In genomic region chr6:13453771-13454251, GRCh38 we compare ENCODE assay signal across 8 cellular contexts. TPM values are rescaled to one million over a fixed set of nuclear protein-coding genes. Genes with fewer than 3 reads are reported as not detected.
A peak's percentile ranks its signal among the peaks of the same experiment; 100 is the strongest.
DNase-seq lines count a peak whose midpoint lies in the region; ATAC-seq and FAIRE-seq lines count a peak whose summit lies in the region.

No MANE protein-coding gene starts in this region.

- H3K4me1 Mint-ChIP-seq in activated T-cell treated with anti-CD3 and anti-CD28 coated beads, Interleukin-2, amount 50 U/mL, for 4 hours (ENCODE audit: low read depth), result peaks cover 56% of the 10 kb centered on the region

- no peaks in the 10 kb centered on the region for H3K27me3 Mint-ChIP-seq in activated T-cell treated with anti-CD3 and anti-CD28 coated beads, Interleukin-2, amount 50 U/mL, for 4 hours (ENCODE audit: low read depth)

- H3K36me3 Mint-ChIP-seq in activated T-cell treated with anti-CD3 and anti-CD28 coated beads, Interleukin-2, amount 50 U/mL, for 4 hours (ENCODE audit: insufficient read depth), result peaks cover 6% of the 10 kb centered on the region

- peak overlapping the region; percentile 47 for H3K4me3 Mint-ChIP-seq in activated T-cell treated with anti-CD3 and anti-CD28 coated beads, Interleukin-2, amount 50 U/mL, for 4 hours

- H3K9me3 Mint-ChIP-seq in activated T-cell treated with anti-CD3 and anti-CD28 coated beads, Interleukin-2, amount 50 U/mL, for 4 hours, result no peaks in the 10 kb centered on the region

- FAIRE-seq in HTR-8/SVneo (lab: Jason Lieb, UNC), result no peak

- peak; percentile 37 for ATAC-seq in GM21447 (IDR thresholded peaks at IDR 0.05; ENCODE audit: unreplicated experiment)
- ATAC-seq in activated T-cell treated with anti-CD3 and anti-CD28 coated beads, Interleukin-2, amount 50 U/mL, for 4 hours, result peak; percentile 59 to 64
- no peak for ATAC-seq in left lobe of liver
- no peak for ATAC-seq in GM18909 (IDR thresholded peaks at IDR 0.05; ENCODE audit: poor library complexity, unreplicated experiment)
- no peak for ATAC-seq in GM21360 (IDR thresholded peaks at IDR 0.05; ENCODE audit: unreplicated experiment)

- DNase-seq in NCI-H2081 treated with DMSO at 0.1 percent for 48 hours (lab: John Stamatoyannopoulos, UW), result peak; percentile 30
- peak; percentile 37 for DNase-seq in activated T-cell treated with anti-CD3 and anti-CD28 coated beads, Interleukin-2, amount 50 U/mL, for 4 hours
- peak; percentile 24 for DNase-seq in left lobe of liver (ENCODE audit: low spot score)
- DNase-seq in HTR-8/SVneo (ENCODE audit: insufficient read length, low spot score), result no peak
- DNase-seq in nucleus accumbens (lab: John Stamatoyannopoulos, UW), result no peak

RNA-seq across cellular contexts. Expression of gene GFOD1, which starts 33.6 kb away (rescaled TPM):
- total RNA-seq in activated T-cell treated with anti-CD3 and anti-CD28 coated beads, Interleukin-2, amount 50 U/mL, for 4 hours, result 10 to 100 TPM; 25.5 to 39.0 (median 38.1) TPM
- total RNA-seq in left lobe of liver, result 9.6 TPM

Comparison
In these comparisons a context has a peak if more than half of its experiments do, and no peak if none do; other contexts are left out.
1. ATAC-seq: peak in GM21447 (single experiment) and activated T-cell treated with anti-CD3 and anti-CD28 coated beads, Interleukin-2, amount 50 U/mL, for 4 hours (2 of 2); none in left lobe of liver (single experiment), GM18909 (single experiment) and GM21360 (single experiment).
2. DNase-seq: peak in NCI-H2081 treated with DMSO at 0.1 percent for 48 hours (single experiment), activated T-cell treated with anti-CD3 and anti-CD28 coated beads, Interleukin-2, amount 50 U/mL, for 4 hours (single experiment) and left lobe of liver (single experiment); none in HTR-8/SVneo (single experiment) and nucleus accumbens (0 of 56).